Comparison of ENCODE assay signal across 2 cellular contexts in genomic region chr9:109320734-109321448, GRCh38.
TF ChIP-seq lines count a peak whose summit lies in the region.

EPB41L4B (minus strand) TSS chr9:109321059; CDS start chr9:109320446, 613 bp downstream.

TF ChIP-seq in A549, 52 proteins besides CTCF, POLR2A, EP300 and RAD21 (continued from another document):
- peak; percentile 96 for TF ChIP-seq NPAS2 (CRISPR knock-in tag; IDR thresholded peaks at IDR 0.05; ENCODE audit: borderline replicate concordance)
- TF ChIP-seq PHF8 (IDR thresholded peaks at IDR 0.05; ENCODE audit: borderline replicate concordance, low read depth) = no peak
- 0 out of 2 replicates have a peak, but pooled peaks have one; percentile 28 for TF ChIP-seq MAZ (IDR thresholded peaks at IDR 0.05; ENCODE audit: borderline replicate concordance, low read depth, low read length)
- no peak for TF ChIP-seq ZSCAN20 (CRISPR knock-in tag; IDR thresholded peaks at IDR 0.05)
- TF ChIP-seq HOXB5 (CRISPR knock-in tag; IDR thresholded peaks at IDR 0.05) = peak; percentile 66; the same call in 1 of the 2 replicates

TF ChIP-seq in WTC11, 78 proteins besides CTCF, POLR2A, EP300 and RAD21 (continued from another document and continues in another):
- TF ChIP-seq PRDM15 (CRISPR knock-in tag; IDR thresholded peaks at IDR 0.05) = no peak
- no peak for TF ChIP-seq RORB (CRISPR knock-in tag; IDR thresholded peaks at IDR 0.05)
- TF ChIP-seq SMAD4 (CRISPR knock-in tag; IDR thresholded peaks at IDR 0.05) = no peak
- no peak for TF ChIP-seq ZNF121 (CRISPR knock-in tag; IDR thresholded peaks at IDR 0.05)
- TF ChIP-seq NFE2L1 (CRISPR knock-in tag; IDR thresholded peaks at IDR 0.05) = peak; percentile 88
- TF ChIP-seq, protein P1, sequence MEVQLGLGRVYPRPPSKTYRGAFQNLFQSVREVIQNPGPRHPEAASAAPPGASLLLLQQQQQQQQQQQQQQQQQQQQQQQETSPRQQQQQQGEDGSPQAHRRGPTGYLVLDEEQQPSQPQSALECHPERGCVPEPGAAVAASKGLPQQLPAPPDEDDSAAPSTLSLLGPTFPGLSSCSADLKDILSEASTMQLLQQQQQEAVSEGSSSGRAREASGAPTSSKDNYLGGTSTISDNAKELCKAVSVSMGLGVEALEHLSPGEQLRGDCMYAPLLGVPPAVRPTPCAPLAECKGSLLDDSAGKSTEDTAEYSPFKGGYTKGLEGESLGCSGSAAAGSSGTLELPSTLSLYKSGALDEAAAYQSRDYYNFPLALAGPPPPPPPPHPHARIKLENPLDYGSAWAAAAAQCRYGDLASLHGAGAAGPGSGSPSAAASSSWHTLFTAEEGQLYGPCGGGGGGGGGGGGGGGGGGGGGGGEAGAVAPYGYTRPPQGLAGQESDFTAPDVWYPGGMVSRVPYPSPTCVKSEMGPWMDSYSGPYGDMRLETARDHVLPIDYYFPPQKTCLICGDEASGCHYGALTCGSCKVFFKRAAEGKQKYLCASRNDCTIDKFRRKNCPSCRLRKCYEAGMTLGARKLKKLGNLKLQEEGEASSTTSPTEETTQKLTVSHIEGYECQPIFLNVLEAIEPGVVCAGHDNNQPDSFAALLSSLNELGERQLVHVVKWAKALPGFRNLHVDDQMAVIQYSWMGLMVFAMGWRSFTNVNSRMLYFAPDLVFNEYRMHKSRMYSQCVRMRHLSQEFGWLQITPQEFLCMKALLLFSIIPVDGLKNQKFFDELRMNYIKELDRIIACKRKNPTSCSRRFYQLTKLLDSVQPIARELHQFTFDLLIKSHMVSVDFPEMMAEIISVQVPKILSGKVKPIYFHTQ (CRISPR knock-in tag; IDR thresholded peaks at IDR 0.05) = no peak
- TF ChIP-seq CBFB (CRISPR knock-in tag; IDR thresholded peaks at IDR 0.05; ENCODE audit: low read depth) = no peak
- TF ChIP-seq ZNF219 (CRISPR knock-in tag; IDR thresholded peaks at IDR 0.05; ENCODE audit: borderline replicate concordance) = no peak
- peak; percentile 96 for TF ChIP-seq FOXP1 (CRISPR knock-in tag; IDR thresholded peaks at IDR 0.05; ENCODE audit: borderline replicate concordance)
- TF ChIP-seq, protein P2, sequence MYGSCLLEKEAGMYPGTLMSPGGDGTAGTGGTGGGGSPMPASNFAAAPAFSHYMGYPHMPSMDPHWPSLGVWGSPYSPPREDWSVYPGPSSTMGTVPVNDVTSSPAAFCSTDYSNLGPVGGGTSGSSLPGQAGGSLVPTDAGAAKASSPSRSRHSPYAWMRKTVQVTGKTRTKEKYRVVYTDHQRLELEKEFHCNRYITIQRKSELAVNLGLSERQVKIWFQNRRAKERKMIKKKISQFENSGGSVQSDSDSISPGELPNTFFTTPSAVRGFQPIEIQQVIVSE (CRISPR knock-in tag; IDR thresholded peaks at IDR 0.05; ENCODE audit: borderline replicate concordance) = no peak
- no peak for TF ChIP-seq MXD4 (CRISPR knock-in tag; IDR thresholded peaks at IDR 0.05; ENCODE audit: borderline replicate concordance)
- no peak for TF ChIP-seq ZNF423 (CRISPR knock-in tag; IDR thresholded peaks at IDR 0.05)
- TF ChIP-seq RELA (CRISPR knock-in tag; IDR thresholded peaks at IDR 0.05; ENCODE audit: borderline replicate concordance) = no peak
- no peak for TF ChIP-seq ELF4 (CRISPR knock-in tag; IDR thresholded peaks at IDR 0.05; ENCODE audit: low read depth)
- TF ChIP-seq TEAD4 (CRISPR knock-in tag; IDR thresholded peaks at IDR 0.05) = no peak
- peak; percentile 98 for TF ChIP-seq ETV6 (CRISPR knock-in tag; IDR thresholded peaks at IDR 0.05)
- peak; percentile 91 for TF ChIP-seq USF1 (CRISPR knock-in tag; IDR thresholded peaks at IDR 0.05)
- TF ChIP-seq, protein P3, sequence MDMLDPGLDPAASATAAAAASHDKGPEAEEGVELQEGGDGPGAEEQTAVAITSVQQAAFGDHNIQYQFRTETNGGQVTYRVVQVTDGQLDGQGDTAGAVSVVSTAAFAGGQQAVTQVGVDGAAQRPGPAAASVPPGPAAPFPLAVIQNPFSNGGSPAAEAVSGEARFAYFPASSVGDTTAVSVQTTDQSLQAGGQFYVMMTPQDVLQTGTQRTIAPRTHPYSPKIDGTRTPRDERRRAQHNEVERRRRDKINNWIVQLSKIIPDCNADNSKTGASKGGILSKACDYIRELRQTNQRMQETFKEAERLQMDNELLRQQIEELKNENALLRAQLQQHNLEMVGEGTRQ (CRISPR knock-in tag; IDR thresholded peaks at IDR 0.05) = peak; percentile 89
- TF ChIP-seq AFF4 (CRISPR knock-in tag; IDR thresholded peaks at IDR 0.05; ENCODE audit: borderline replicate concordance) = no peak
- TF ChIP-seq ESRRA (CRISPR knock-in tag; IDR thresholded peaks at IDR 0.05; ENCODE audit: borderline replicate concordance) = peak; percentile 62; the same call in 1 of the 2 replicates
- no peak for TF ChIP-seq SMAD3 (CRISPR knock-in tag; IDR thresholded peaks at IDR 0.05; ENCODE audit: borderline replicate concordance)
- TF ChIP-seq ZNF317 (CRISPR knock-in tag; IDR thresholded peaks at IDR 0.05; ENCODE audit: borderline replicate concordance, low read depth) = no peak
- no peak for TF ChIP-seq ZNF416 (CRISPR knock-in tag; IDR thresholded peaks at IDR 0.05)
- TF ChIP-seq ATF2 (CRISPR knock-in tag; IDR thresholded peaks at IDR 0.05; ENCODE audit: borderline replicate concordance, low read depth) = no peak
- no peak for TF ChIP-seq FOXJ3 (CRISPR knock-in tag; IDR thresholded peaks at IDR 0.05; ENCODE audit: borderline replicate concordance)
- TF ChIP-seq FOXK1 (CRISPR knock-in tag; IDR thresholded peaks at IDR 0.05) = peak; percentile 99
- TF ChIP-seq EMX1 (CRISPR knock-in tag; IDR thresholded peaks at IDR 0.05) = no peak
- no peak for TF ChIP-seq GTF2I (CRISPR knock-in tag; conservative IDR thresholded peaks at IDR 0.05)
- no peak for TF ChIP-seq PRRX2 (CRISPR knock-in tag; IDR thresholded peaks at IDR 0.05)
- TF ChIP-seq, protein P4, sequence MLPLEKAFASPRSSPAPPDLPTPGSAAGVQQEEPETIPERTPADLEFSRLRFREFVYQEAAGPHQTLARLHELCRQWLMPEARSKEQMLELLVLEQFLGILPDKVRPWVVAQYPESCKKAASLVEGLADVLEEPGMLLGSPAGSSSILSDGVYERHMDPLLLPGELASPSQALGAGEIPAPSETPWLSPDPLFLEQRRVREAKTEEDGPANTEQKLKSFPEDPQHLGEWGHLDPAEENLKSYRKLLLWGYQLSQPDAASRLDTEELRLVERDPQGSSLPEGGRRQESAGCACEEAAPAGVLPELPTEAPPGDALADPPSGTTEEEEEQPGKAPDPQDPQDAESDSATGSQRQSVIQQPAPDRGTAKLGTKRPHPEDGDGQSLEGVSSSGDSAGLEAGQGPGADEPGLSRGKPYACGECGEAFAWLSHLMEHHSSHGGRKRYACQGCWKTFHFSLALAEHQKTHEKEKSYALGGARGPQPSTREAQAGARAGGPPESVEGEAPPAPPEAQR (CRISPR knock-in tag; IDR thresholded peaks at IDR 0.05) = no peak
- no peak for TF ChIP-seq NR3C1 (CRISPR knock-in tag; conservative IDR thresholded peaks at IDR 0.05; ENCODE audit: low read depth)
- TF ChIP-seq FOXP4 (CRISPR knock-in tag; IDR thresholded peaks at IDR 0.05) = peak; percentile 75; the same call in 1 of the 2 replicates
- TF ChIP-seq ZNF396 (CRISPR knock-in tag; IDR thresholded peaks at IDR 0.05; ENCODE audit: borderline replicate concordance) = no peak
- TF ChIP-seq MLX (CRISPR knock-in tag; IDR thresholded peaks at IDR 0.05) = no peak
- peak; percentile 94 for TF ChIP-seq HMGXB4 (CRISPR knock-in tag; IDR thresholded peaks at IDR 0.05)
